In the genomic region with DNA sequence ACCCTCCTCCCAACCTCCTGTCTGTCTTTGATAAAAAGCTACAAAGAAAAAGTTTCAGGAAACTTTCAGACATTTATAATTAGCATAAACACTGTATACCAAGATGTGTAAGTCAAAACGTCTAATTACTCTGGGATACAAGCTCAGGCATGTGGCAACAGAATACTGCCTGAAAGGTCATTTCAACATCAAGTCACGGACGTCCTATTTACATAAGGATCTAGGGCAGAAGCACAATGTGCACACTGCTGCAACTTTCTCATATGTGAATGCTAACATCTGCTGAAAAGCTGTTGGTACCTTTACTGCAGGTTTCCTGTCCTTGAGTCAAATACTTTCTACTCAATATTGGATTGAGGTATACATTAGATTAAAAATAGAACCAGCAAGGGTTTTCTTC, we compare ENCODE assay signal across 9 cellular contexts. TPM values are rescaled to one million over a fixed set of nuclear protein-coding genes. Genes with fewer than 3 reads are reported as not detected.
DNase-seq lines count a peak whose midpoint lies in the region; ATAC-seq and TF ChIP-seq lines count a peak whose summit lies in the region.
"Had no signal": no experiment of that assay in that cellular context is flagged by ENCODE, and none has a peak within 500 bp of the region (broad histone marks: within the 10 kb centered on the region; RNA-seq: fewer than 3 reads in every experiment).

No MANE protein-coding gene starts in this region.

- H3K27ac ChIP-seq in IMR-90 (ENCODE audit: insufficient read depth, low read length) (no peak overlapping the region), prostate gland (no peak overlapping the region), brain microvascular endothelial cell (no peak overlapping the region)

- no peak overlapping the region for H2AK5ac ChIP-seq in IMR-90 (ENCODE audit: low read depth, low read length)

- H3K36me3 ChIP-seq in IMR-90 (ENCODE audit: control insufficient read depth, insufficient read depth, low read length) (peaks cover 25% of the 10 kb centered on the region), prostate gland (no peaks in the 10 kb centered on the region), brain microvascular endothelial cell (replicated peaks) (peaks cover 4% of the 10 kb centered on the region)

- no peak overlapping the region for H2BK20ac ChIP-seq in IMR-90 (ENCODE audit: low read depth, low read length)

- BruUV-seq in IMR-90 (replicated peaks; lab: Mats Ljungman, UMichigan), result no TSS peak

- no peak overlapping the region for H4K8ac ChIP-seq in IMR-90 (ENCODE audit: low read depth in 2 of 2, low read length in 2 of 2)

- H3K4me1 ChIP-seq in IMR-90 (ENCODE audit: control insufficient read depth, insufficient read depth, low read length), result peaks cover 23% of the 10 kb centered on the region
- peaks cover 5% of the 10 kb centered on the region for H3K4me1 ChIP-seq in prostate gland (replicated peaks)

- POLR2A ChIA-PET in IMR-90 (lab: Charles Lee; ENCODE audit: unreplicated experiment), result no interaction called here

- H3K9me3 Mint-ChIP-seq in T-helper 2 cell treated with Interferon-gamma antibody and Interleukin-4, amounts not matched to agents 5 μg/mL and 100 μg/mL, for 36 hours, result no peaks in the 10 kb centered on the region
- H3K9me3 Mint-ChIP-seq: memory B cell had no signal

- H4K91ac ChIP-seq in IMR-90 (ENCODE audit: insufficient read depth, low read depth, low read length), result no peak overlapping the region

- H2BK15ac ChIP-seq in IMR-90 (ENCODE audit: low read depth, low read length), result no peak overlapping the region

- no peaks in the 10 kb centered on the region for H3K27me3 Mint-ChIP-seq in T-helper 2 cell treated with Interferon-gamma antibody and Interleukin-4, amounts not matched to agents 5 μg/mL and 100 μg/mL, for 36 hours (ENCODE audit: low read depth)
- H3K27me3 Mint-ChIP-seq: memory B cell had no signal

- H2AFZ ChIP-seq in IMR-90 (replicated peaks; ENCODE audit: low read length, poor library complexity), result no peak overlapping the region

- H4K20me1 ChIP-seq in IMR-90 (ENCODE audit: insufficient read depth, low read length), result peaks cover 85% of the 10 kb centered on the region

- in situ Hi-C loops in IMR-90 (cut with MboI; ENCODE audit: low sequenced_read_pairs), result no loop called here
- in situ Hi-C loops in brain microvascular endothelial cell (cut with HindIII; ENCODE audit: low pct_ligation_motif_present, low sequenced_read_pairs), result no loop called here

- no peak overlapping the region for H2AK9ac ChIP-seq in IMR-90 (replicated peaks; ENCODE audit: low read depth, low read length, poor library complexity)

- H3K4me1 Mint-ChIP-seq in T-helper 2 cell treated with Interferon-gamma antibody and Interleukin-4, amounts not matched to agents 5 μg/mL and 100 μg/mL, for 36 hours (ENCODE audit: low read depth), result peaks cover 41% of the 10 kb centered on the region

- H3K4me3 ChIP-seq in IMR-90 (ENCODE audit: insufficient read depth, low read depth, low read length) (no peak overlapping the region), cardiac fibroblast (replicated peaks in 1 of 2; ENCODE audit: low read depth in 2 of 2, low read length in 2 of 2) (no peak overlapping the region), prostate gland (no peak overlapping the region), brain microvascular endothelial cell (ENCODE audit: low read depth, low read length) (no peak overlapping the region)

- peaks cover 23% of the 10 kb centered on the region for H3K9me1 ChIP-seq in IMR-90 (ENCODE audit: insufficient read depth, low read length)

- ATAC-seq in GM19324 (IDR thresholded peaks at IDR 0.05; ENCODE audit: low FRiP score, unreplicated experiment) (peak; percentile 39), IMR-90 (ENCODE audit: low read depth) (peak; percentile 22)

- dilution Hi-C loops in IMR-90 (cut with HindIII; ENCODE audit: low sequenced_read_pairs, unreplicated experiment), result no loop called here

- TF ChIP-seq RAD21 in IMR-90 (IDR thresholded peaks at IDR 0.05; ENCODE audit: low read length), result no peak

- H3K56ac ChIP-seq in IMR-90 (ENCODE audit: extremely low read depth, insufficient read depth, low read length), result no peak overlapping the region

- H3K4me2 ChIP-seq in IMR-90 (ENCODE audit: low read depth, low read length), result no peak overlapping the region

- no peak overlapping the region for H3K27ac Mint-ChIP-seq in T-helper 2 cell treated with Interferon-gamma antibody and Interleukin-4, amounts not matched to agents 5 μg/mL and 100 μg/mL, for 36 hours
- H3K27ac Mint-ChIP-seq: memory B cell had no signal

- no peak overlapping the region for H4K5ac ChIP-seq in IMR-90 (ENCODE audit: low read depth, low read length)

- H3K36me3 Mint-ChIP-seq in T-helper 2 cell treated with Interferon-gamma antibody and Interleukin-4, amounts not matched to agents 5 μg/mL and 100 μg/mL, for 36 hours (ENCODE audit: low read depth), result peaks cover 5% of the 10 kb centered on the region

- no peak overlapping the region for H3K9ac ChIP-seq in IMR-90 (ENCODE audit: low read depth, low read length)

- TF ChIP-seq CTCF in IMR-90 (conservative IDR thresholded peaks at IDR 0.05; ENCODE audit: low read depth, low read length), result no peak
- no peak for TF ChIP-seq CTCF in cardiac fibroblast (IDR thresholded peaks at IDR 0.05; ENCODE audit: low read depth, low read length)
- TF ChIP-seq CTCF in prostate gland (IDR thresholded peaks at IDR 0.05), result no peak
- no peak for TF ChIP-seq CTCF in brain microvascular endothelial cell (IDR thresholded peaks at IDR 0.05; ENCODE audit: low read depth, low read length, missing control alignments)

- CTCF ChIA-PET in IMR-90 (lab: Yijun Ruan, JAX), result no interaction called here

- H3K9me3 ChIP-seq in IMR-90 (ENCODE audit: control insufficient read depth, insufficient read depth, low read length) (no peaks in the 10 kb centered on the region), prostate gland (no peaks in the 10 kb centered on the region)

- DNase-seq in IMR-90 (peak; percentile 60), cardiac fibroblast (ENCODE audit: low read depth in 2 of 2) (peak; percentile 31 to 46), prostate gland (ENCODE audit: low spot score) (peak; percentile 26), NCI-H128 (lab: John Stamatoyannopoulos, UW; ENCODE audit: unreplicated experiment) (no peak), brain microvascular endothelial cell (no peak), LoVo (ENCODE audit: low spot score) (no peak)
- no peak for DNase-seq in T-helper 2 cell treated with Interferon-gamma antibody and Interleukin-4, amounts not matched to agents 5 μg/mL and 100 μg/mL, for 36 hours (ENCODE audit: low spot score)

- peak overlapping the region; percentile 18; the same call in 1 of the 2 replicates for H3K14ac ChIP-seq in IMR-90 (replicated peaks; ENCODE audit: low read depth, low read length)

- H2BK5ac ChIP-seq in IMR-90 (ENCODE audit: low read depth, low read length, poor library complexity, severe bottlenecking), result peak overlapping the region; percentile 66

- WGBS in IMR-90 (ENCODE audit: extremely low coverage in 2 of 2, insufficient read length in 1 of 2), 2 experiments, result 36% methylated on average over 3 of the region's 3 CpGs; no CpG with 5 or more reads in 1 of the 2 experiments
- WGBS in prostate gland, result 22% methylated on average over 3 of the region's 3 CpGs

- peaks cover 4 to 71% of the 10 kb centered on the region in 2 experiments for H3K79me1 ChIP-seq in IMR-90 (ENCODE audit: low read depth in 1 of 2, low read length in 2 of 2)

- no peak for TF ChIP-seq POLR2A in IMR-90 (IDR thresholded peaks at IDR 0.05; ENCODE audit: low read depth, low read length)
- no peak for TF ChIP-seq POLR2A in prostate gland (IDR thresholded peaks at IDR 0.05)

- no peak overlapping the region for H3K4ac ChIP-seq in IMR-90 (ENCODE audit: low read depth, low read length)

- H3K27me3 ChIP-seq in IMR-90 (ENCODE audit: control insufficient read depth, insufficient read depth, low read length) (no peaks in the 10 kb centered on the region), prostate gland (replicated peaks; ENCODE audit: insufficient read depth) (no peaks in the 10 kb centered on the region), brain microvascular endothelial cell (replicated peaks) (no peaks in the 10 kb centered on the region)

- no peak overlapping the region for H2BK120ac ChIP-seq in IMR-90 (ENCODE audit: low read depth, low read length)

- no peak overlapping the region for H3K4me3 Mint-ChIP-seq in T-helper 2 cell treated with Interferon-gamma antibody and Interleukin-4, amounts not matched to agents 5 μg/mL and 100 μg/mL, for 36 hours
- H3K4me3 Mint-ChIP-seq: memory B cell had no signal

- intact Hi-C loops in IMR-90 (cut with micrococcal nuclease), result no loop called here
- intact Hi-C loops in prostate gland (cut with DNase I), result no loop called here

- no peak overlapping the region for H3K18ac ChIP-seq in IMR-90 (ENCODE audit: low read depth, low read length)

- no peak overlapping the region for H3K23ac ChIP-seq in IMR-90 (ENCODE audit: low read depth, low read length)

TF ChIP-seq in IMR-90, 13 proteins besides CTCF, POLR2A, EP300 and RAD21:
- TF ChIP-seq MXI1 (IDR thresholded peaks at IDR 0.05; ENCODE audit: borderline replicate concordance, low read depth, low read length) (0 out of 2 replicates have a peak, but pooled peaks have one; percentile 10), MAFK (IDR thresholded peaks at IDR 0.05; ENCODE audit: low read depth, low read length) (no peak), SMC3 (IDR thresholded peaks at IDR 0.05; ENCODE audit: low read depth, low read length) (no peak), CEBPB (IDR thresholded peaks at IDR 0.05; ENCODE audit: low read depth, low read length) (peak; percentile 55), NFE2L2 (IDR thresholded peaks at IDR 0.05; ENCODE audit: low read depth, low read length) (no peak), RCOR1 (IDR thresholded peaks at IDR 0.05; ENCODE audit: insufficient replicate concordance, low read length) (no peak), RFX5 (IDR thresholded peaks at IDR 0.05; ENCODE audit: low read depth, low read length) (no peak), CHD1 (IDR thresholded peaks at IDR 0.05; ENCODE audit: low read depth, low read length) (no peak)
- TF ChIP-seq, protein P1, sequence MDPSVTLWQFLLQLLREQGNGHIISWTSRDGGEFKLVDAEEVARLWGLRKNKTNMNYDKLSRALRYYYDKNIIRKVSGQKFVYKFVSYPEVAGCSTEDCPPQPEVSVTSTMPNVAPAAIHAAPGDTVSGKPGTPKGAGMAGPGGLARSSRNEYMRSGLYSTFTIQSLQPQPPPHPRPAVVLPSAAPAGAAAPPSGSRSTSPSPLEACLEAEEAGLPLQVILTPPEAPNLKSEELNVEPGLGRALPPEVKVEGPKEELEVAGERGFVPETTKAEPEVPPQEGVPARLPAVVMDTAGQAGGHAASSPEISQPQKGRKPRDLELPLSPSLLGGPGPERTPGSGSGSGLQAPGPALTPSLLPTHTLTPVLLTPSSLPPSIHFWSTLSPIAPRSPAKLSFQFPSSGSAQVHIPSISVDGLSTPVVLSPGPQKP (IDR thresholded peaks at IDR 0.05; ENCODE audit: borderline replicate concordance, low read depth, low read length), result no peak

RNA-seq across cellular contexts. Expression of a gene that starts 36.9 kb away (rescaled TPM):
- total RNA-seq in IMR-90 (2012; rRNA removed) (92.5 and 137 TPM in 2 replicates), prostate gland (100 to 1,000 TPM in 1 of 2 donors, 10 to 100 TPM in 1; 80.0 to 104 TPM)
- 52.4 and 61.4 TPM in 2 replicates for polyA plus RNA-seq in IMR-90 (2012; rRNA removed)
- 16.4 and 21.9 TPM in 2 replicates for polyA plus RNA-seq in IMR-90 (2012; cell fraction: cytosol; rRNA removed)
- polyA plus RNA-seq in IMR-90 (2012; cell fraction: nucleus; rRNA removed; ENCODE audit: low replicate concordance), result 23.4 and 161 TPM in 2 replicates

Comparison
In these comparisons a context has a peak if more than half of its experiments do, and no peak if none do; other contexts are left out.
1. DNase-seq: peak in IMR-90 (single experiment), cardiac fibroblast (2 of 2) and prostate gland (single experiment); none in NCI-H128 (single experiment), brain microvascular endothelial cell (single experiment), T-helper 2 cell treated with Interferon-gamma antibody and Interleukin-4, amounts not matched to agents 5 μg/mL and 100 μg/mL, for 36 hours (single experiment) and LoVo (single experiment).